22 cellular contexts compared by ENCODE assay signal in the genomic region with DNA sequence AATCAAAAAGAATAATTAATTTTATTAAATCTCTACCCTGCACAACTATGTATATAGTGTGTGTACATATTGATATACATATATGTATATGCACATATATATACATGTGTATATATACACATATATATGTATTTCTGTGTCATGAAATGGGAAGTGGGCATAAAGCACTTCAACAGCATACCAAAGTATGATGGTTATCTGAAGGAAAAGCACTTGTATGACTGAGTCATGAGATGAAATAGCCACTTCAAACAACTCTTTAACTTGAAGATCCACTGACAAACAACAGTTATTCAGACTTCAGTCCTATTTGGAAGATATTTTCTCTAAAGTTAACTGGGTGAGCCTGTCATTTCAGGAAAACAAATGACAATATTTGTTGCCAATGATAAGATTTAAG. TPM values are rescaled to one million over a fixed set of nuclear protein-coding genes. Genes with fewer than 3 reads are reported as not detected.
"Had no signal": no experiment of that assay in that cellular context is flagged by ENCODE, and none has a peak within 500 bp of the region (broad histone marks: within the 10 kb centered on the region; RNA-seq: fewer than 3 reads in every experiment).

No MANE protein-coding gene starts in this region.

- DNase-seq: activated CD4-positive, alpha-beta T cell treated with anti-CD3 and anti-CD28 coated beads, Interleukin-2, amount 10 ng/mL, durations not matched to agents 24 days and 14 days; activated CD4-positive, CD25-positive, alpha-beta regulatory T cell; activated CD8-positive, alpha-beta memory T cell treated with anti-CD3 and anti-CD28 coated beads, Interleukin-2, amount 50 U/mL, for 4 hours; activated naive CD4-positive, alpha-beta T cell treated with anti-CD3 and anti-CD28 coated beads, Interleukin-2, amount 10 ng/mL, durations not matched to agents 7 days and 5 days; activated naive CD8-positive, alpha-beta T cell treated with anti-CD3 and anti-CD28 coated beads, Interleukin-2, amount 50 U/mL, for 24 hours; activated T-cell treated with anti-CD3 and anti-CD28 coated beads, Interleukin-2, amount 50 U/mL, for 4 hours; anterior cingulate cortex; cortex of kidney; heart left ventricle; immature natural killer cell; kidney glomerular epithelial cell; mesendoderm; naive thymus-derived CD4-positive, alpha-beta T cell; right lobe of liver; stimulated activated CD4-positive, alpha-beta T cell treated with anti-CD3 and anti-CD28 coated beads, Interleukin-4, amount 100 ng/mL, for 4 hours; T-helper 9 cell; upper lobe of right lung had no signal

- ATAC-seq: activated naive CD8-positive, alpha-beta T cell treated with anti-CD3 and anti-CD28 coated beads, Interleukin-2, amount 50 U/mL, for 24 hours; activated T-cell treated with anti-CD3 and anti-CD28 coated beads, Interleukin-2, amount 50 U/mL, for 4 hours; gastroesophageal sphincter; heart left ventricle; naive thymus-derived CD4-positive, alpha-beta T cell; stimulated activated memory B cell treated with anti-CD40 and anti-IgM and Interleukin-4, amounts not matched to agents 10 μg/mL and 1 μg/mL and 100 μg/mL, for 72 hours; upper lobe of right lung had no signal

- H3K4me2 ChIP-seq: neural progenitor cell had no signal

- H2AFZ ChIP-seq: neural progenitor cell had no signal

- H3K4me1 ChIP-seq: gastroesophageal sphincter, heart left ventricle, neural progenitor cell, upper lobe of right lung had no signal

- FAIRE-seq: endometrium had no signal

- H3K4me3 ChIP-seq: gastroesophageal sphincter, heart left ventricle, neural progenitor cell, right lobe of liver, thoracic aorta, upper lobe of right lung had no signal

- H3K9ac ChIP-seq: neural progenitor cell had no signal

- H3K27me3 ChIP-seq: gastroesophageal sphincter, neural progenitor cell, right lobe of liver, upper lobe of right lung had no signal

- H3K36me3 ChIP-seq: gastroesophageal sphincter, heart left ventricle, neural progenitor cell, right lobe of liver, thoracic aorta, upper lobe of right lung had no signal

- H3K9me3 ChIP-seq: gastroesophageal sphincter, right lobe of liver, thoracic aorta, upper lobe of right lung had no signal

- H3K27ac ChIP-seq: gastroesophageal sphincter, heart left ventricle, neural progenitor cell, right lobe of liver, thoracic aorta, upper lobe of right lung had no signal

RNA-seq across cellular contexts. Expression of gene RNF128, which starts 16.3 kb away (rescaled TPM):
- total RNA-seq: activated CD4-positive, alpha-beta T cell treated with anti-CD3 and anti-CD28 coated beads, Interleukin-2, amount 10 ng/mL, durations not matched to agents 24 days and 14 days; naive thymus-derived CD4-positive, alpha-beta T cell; thoracic aorta had no signal
- polyA plus RNA-seq: immature natural killer cell; naive thymus-derived CD4-positive, alpha-beta T cell had no signal
